ENCODE assay signal across 1 cellular context in the genomic region with DNA sequence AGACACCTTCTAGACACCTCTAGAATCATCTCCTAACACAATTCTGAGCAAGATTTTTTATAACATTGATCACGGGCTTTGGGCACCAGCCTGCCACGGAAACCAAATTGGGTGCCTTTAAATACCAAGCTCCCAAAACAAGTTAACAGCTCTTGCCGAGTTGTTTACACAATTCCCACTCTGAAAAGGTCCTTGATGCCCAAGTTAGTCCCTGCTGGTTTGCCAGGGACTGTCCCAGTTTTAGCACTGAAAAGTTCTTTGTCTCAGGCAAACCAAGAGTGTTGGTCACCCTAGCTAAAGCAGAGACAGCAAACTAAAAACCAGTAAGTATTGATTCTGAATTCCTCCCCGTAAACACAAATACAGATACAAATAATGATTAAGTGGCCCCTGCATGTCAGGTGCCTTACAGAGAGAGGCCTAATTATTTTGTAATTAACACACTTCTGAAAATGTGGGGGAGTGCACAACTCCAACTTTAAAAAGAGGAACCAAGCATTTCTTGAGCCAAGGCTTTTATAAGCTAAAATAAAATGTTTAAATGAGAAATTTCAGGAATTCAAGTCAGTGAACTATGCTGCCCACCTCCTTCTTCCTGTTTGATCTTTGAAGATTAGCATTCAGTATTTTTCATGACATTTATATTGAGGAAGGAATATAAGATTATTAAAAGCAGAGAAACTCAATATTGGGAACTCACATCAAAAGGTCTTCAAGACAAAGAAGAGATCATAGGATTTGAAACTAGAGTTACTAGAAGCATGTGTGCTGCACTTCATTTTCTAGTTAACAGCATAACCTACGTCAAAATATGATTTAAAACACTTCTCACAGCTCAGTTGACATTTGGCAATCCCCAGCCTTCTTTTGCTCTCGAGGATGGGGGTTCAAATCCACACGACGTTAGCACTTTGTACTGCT.
A peak's percentile ranks its signal among the peaks of the same experiment; 100 is the strongest.
TF ChIP-seq lines count a peak whose summit lies in the region.

No MANE protein-coding gene starts in this region.

TF ChIP-seq in GM12878, 131 proteins besides CTCF, POLR2A, EP300 and RAD21 (continued from another document and continues in another):
- TF ChIP-seq IKZF2 (IDR thresholded peaks at IDR 0.05): peak; percentile 72 to 76; a peak in 2 of 4 replicates
- TF ChIP-seq CBX5 (IDR thresholded peaks at IDR 0.05; ENCODE audit: low read depth): no peak
- TF ChIP-seq, protein P1, sequence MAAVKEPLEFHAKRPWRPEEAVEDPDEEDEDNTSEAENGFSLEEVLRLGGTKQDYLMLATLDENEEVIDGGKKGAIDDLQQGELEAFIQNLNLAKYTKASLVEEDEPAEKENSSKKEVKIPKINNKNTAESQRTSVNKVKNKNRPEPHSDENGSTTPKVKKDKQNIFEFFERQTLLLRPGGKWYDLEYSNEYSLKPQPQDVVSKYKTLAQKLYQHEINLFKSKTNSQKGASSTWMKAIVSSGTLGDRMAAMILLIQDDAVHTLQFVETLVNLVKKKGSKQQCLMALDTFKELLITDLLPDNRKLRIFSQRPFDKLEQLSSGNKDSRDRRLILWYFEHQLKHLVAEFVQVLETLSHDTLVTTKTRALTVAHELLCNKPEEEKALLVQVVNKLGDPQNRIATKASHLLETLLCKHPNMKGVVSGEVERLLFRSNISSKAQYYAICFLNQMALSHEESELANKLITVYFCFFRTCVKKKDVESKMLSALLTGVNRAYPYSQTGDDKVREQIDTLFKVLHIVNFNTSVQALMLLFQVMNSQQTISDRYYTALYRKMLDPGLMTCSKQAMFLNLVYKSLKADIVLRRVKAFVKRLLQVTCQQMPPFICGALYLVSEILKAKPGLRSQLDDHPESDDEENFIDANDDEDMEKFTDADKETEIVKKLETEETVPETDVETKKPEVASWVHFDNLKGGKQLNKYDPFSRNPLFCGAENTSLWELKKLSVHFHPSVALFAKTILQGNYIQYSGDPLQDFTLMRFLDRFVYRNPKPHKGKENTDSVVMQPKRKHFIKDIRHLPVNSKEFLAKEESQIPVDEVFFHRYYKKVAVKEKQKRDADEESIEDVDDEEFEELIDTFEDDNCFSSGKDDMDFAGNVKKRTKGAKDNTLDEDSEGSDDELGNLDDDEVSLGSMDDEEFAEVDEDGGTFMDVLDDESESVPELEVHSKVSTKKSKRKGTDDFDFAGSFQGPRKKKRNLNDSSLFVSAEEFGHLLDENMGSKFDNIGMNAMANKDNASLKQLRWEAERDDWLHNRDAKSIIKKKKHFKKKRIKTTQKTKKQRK (IDR thresholded peaks at IDR 0.05; ENCODE audit: low read depth, low read length): no peak
- no peak for TF ChIP-seq ZNF274 (IDR thresholded peaks at IDR 0.05; ENCODE audit: insufficient read depth, insufficient read length)
- TF ChIP-seq SP1 (IDR thresholded peaks at IDR 0.05; ENCODE audit: low read depth, low read length): no peak
- no peak for TF ChIP-seq RUNX3 (IDR thresholded peaks at IDR 0.05; ENCODE audit: low read length)
- no peak for TF ChIP-seq RFX5 (IDR thresholded peaks at IDR 0.05; ENCODE audit: low read depth, low read length)
- TF ChIP-seq MEF2B (IDR thresholded peaks at IDR 0.05; ENCODE audit: partially characterized antibody, poor library complexity, severe bottlenecking): no peak
- TF ChIP-seq TBL1XR1 (IDR thresholded peaks at IDR 0.05; ENCODE audit: low read depth, low read length): no peak
- TF ChIP-seq CREB1 (IDR thresholded peaks at IDR 0.05; ENCODE audit: low read depth): no peak
- TF ChIP-seq, protein P2, sequence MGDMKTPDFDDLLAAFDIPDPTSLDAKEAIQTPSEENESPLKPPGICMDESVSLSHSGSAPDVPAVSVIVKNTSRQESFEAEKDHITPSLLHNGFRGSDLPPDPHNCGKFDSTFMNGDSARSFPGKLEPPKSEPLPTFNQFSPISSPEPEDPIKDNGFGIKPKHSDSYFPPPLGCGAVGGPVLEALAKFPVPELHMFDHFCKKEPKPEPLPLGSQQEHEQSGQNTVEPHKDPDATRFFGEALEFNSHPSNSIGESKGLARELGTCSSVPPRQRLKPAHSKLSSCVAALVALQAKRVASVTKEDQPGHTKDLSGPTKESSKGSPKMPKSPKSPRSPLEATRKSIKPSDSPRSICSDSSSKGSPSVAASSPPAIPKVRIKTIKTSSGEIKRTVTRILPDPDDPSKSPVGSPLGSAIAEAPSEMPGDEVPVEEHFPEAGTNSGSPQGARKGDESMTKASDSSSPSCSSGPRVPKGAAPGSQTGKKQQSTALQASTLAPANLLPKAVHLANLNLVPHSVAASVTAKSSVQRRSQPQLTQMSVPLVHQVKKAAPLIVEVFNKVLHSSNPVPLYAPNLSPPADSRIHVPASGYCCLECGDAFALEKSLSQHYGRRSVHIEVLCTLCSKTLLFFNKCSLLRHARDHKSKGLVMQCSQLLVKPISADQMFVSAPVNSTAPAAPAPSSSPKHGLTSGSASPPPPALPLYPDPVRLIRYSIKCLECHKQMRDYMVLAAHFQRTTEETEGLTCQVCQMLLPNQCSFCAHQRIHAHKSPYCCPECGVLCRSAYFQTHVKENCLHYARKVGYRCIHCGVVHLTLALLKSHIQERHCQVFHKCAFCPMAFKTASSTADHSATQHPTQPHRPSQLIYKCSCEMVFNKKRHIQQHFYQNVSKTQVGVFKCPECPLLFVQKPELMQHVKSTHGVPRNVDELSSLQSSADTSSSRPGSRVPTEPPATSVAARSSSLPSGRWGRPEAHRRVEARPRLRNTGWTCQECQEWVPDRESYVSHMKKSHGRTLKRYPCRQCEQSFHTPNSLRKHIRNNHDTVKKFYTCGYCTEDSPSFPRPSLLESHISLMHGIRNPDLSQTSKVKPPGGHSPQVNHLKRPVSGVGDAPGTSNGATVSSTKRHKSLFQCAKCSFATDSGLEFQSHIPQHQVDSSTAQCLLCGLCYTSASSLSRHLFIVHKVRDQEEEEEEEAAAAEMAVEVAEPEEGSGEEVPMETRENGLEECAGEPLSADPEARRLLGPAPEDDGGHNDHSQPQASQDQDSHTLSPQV (IDR thresholded peaks at IDR 0.05): no peak
- no peak for TF ChIP-seq MYC (IDR thresholded peaks at IDR 0.05; ENCODE audit: insufficient read depth, insufficient read length, insufficient replicate concordance, low read length, severe bottlenecking)
- TF ChIP-seq, protein P3, sequence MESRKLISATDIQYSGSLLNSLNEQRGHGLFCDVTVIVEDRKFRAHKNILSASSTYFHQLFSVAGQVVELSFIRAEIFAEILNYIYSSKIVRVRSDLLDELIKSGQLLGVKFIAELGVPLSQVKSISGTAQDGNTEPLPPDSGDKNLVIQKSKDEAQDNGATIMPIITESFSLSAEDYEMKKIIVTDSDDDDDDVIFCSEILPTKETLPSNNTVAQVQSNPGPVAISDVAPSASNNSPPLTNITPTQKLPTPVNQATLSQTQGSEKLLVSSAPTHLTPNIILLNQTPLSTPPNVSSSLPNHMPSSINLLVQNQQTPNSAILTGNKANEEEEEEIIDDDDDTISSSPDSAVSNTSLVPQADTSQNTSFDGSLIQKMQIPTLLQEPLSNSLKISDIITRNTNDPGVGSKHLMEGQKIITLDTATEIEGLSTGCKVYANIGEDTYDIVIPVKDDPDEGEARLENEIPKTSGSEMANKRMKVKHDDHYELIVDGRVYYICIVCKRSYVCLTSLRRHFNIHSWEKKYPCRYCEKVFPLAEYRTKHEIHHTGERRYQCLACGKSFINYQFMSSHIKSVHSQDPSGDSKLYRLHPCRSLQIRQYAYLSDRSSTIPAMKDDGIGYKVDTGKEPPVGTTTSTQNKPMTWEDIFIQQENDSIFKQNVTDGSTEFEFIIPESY (IDR thresholded peaks at IDR 0.05): no peak
- no peak for TF ChIP-seq ZSCAN29 (IDR thresholded peaks at IDR 0.05)
- TF ChIP-seq, protein P4, sequence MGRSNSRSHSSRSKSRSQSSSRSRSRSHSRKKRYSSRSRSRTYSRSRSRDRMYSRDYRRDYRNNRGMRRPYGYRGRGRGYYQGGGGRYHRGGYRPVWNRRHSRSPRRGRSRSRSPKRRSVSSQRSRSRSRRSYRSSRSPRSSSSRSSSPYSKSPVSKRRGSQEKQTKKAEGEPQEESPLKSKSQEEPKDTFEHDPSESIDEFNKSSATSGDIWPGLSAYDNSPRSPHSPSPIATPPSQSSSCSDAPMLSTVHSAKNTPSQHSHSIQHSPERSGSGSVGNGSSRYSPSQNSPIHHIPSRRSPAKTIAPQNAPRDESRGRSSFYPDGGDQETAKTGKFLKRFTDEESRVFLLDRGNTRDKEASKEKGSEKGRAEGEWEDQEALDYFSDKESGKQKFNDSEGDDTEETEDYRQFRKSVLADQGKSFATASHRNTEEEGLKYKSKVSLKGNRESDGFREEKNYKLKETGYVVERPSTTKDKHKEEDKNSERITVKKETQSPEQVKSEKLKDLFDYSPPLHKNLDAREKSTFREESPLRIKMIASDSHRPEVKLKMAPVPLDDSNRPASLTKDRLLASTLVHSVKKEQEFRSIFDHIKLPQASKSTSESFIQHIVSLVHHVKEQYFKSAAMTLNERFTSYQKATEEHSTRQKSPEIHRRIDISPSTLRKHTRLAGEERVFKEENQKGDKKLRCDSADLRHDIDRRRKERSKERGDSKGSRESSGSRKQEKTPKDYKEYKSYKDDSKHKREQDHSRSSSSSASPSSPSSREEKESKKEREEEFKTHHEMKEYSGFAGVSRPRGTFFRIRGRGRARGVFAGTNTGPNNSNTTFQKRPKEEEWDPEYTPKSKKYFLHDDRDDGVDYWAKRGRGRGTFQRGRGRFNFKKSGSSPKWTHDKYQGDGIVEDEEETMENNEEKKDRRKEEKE (IDR thresholded peaks at IDR 0.05): no peak
- no peak for TF ChIP-seq SREBF2 (IDR thresholded peaks at IDR 0.05; ENCODE audit: low read length)
- no peak for TF ChIP-seq PML (IDR thresholded peaks at IDR 0.05; ENCODE audit: low read length)
- no peak for TF ChIP-seq MTA3 (IDR thresholded peaks at IDR 0.05; ENCODE audit: borderline replicate concordance, low read length)
- TF ChIP-seq SMAD5 (IDR thresholded peaks at IDR 0.05; ENCODE audit: low read depth): no peak
- no peak for TF ChIP-seq ZNF622 (IDR thresholded peaks at IDR 0.05)
- TF ChIP-seq RCOR1 (conservative IDR thresholded peaks at IDR 0.05; ENCODE audit: low read depth, low read length): no peak
- peak; percentile 81; the same call in 1 of the 2 replicates for TF ChIP-seq DPF2 (IDR thresholded peaks at IDR 0.05)
- TF ChIP-seq TCF12 (IDR thresholded peaks at IDR 0.05; ENCODE audit: low read depth, low read length): no peak
- TF ChIP-seq CHD4 (IDR thresholded peaks at IDR 0.05): no peak
- peak; percentile 79 to 87; a peak in 3 of 4 replicates for TF ChIP-seq BHLHE40 (IDR thresholded peaks at IDR 0.05; ENCODE audit: borderline replicate concordance in 1 of 2, low read depth in 2 of 2, low read length in 1 of 2)
- 0 out of 2 replicates have a peak, but pooled peaks have one; percentile 16 for TF ChIP-seq GATAD2B (conservative IDR thresholded peaks at IDR 0.05; ENCODE audit: low read depth)
- TF ChIP-seq FOXK2 (IDR thresholded peaks at IDR 0.05): no peak
- no peak for TF ChIP-seq ZNF207 (IDR thresholded peaks at IDR 0.05; ENCODE audit: borderline replicate concordance)
- TF ChIP-seq, protein P5, sequence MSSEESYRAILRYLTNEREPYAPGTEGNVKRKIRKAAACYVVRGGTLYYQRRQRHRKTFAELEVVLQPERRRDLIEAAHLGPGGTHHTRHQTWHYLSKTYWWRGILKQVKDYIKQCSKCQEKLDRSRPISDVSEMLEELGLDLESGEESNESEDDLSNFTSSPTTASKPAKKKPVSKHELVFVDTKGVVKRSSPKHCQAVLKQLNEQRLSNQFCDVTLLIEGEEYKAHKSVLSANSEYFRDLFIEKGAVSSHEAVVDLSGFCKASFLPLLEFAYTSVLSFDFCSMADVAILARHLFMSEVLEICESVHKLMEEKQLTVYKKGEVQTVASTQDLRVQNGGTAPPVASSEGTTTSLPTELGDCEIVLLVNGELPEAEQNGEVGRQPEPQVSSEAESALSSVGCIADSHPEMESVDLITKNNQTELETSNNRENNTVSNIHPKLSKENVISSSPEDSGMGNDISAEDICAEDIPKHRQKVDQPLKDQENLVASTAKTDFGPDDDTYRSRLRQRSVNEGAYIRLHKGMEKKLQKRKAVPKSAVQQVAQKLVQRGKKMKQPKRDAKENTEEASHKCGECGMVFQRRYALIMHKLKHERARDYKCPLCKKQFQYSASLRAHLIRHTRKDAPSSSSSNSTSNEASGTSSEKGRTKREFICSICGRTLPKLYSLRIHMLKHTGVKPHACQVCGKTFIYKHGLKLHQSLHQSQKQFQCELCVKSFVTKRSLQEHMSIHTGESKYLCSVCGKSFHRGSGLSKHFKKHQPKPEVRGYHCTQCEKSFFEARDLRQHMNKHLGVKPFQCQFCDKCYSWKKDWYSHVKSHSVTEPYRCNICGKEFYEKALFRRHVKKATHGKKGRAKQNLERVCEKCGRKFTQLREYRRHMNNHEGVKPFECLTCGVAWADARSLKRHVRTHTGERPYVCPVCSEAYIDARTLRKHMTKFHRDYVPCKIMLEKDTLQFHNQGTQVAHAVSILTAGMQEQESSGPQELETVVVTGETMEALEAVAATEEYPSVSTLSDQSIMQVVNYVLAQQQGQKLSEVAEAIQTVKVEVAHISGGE (CRISPR knock-in tag; IDR thresholded peaks at IDR 0.05): no peak
- TF ChIP-seq HDAC6 (IDR thresholded peaks at IDR 0.05; ENCODE audit: unreplicated experiment): no peak
- TF ChIP-seq SUZ12 (IDR thresholded peaks at IDR 0.05; ENCODE audit: unreplicated experiment): no peak
- no peak for TF ChIP-seq POU2F2 (IDR thresholded peaks at IDR 0.05; ENCODE audit: borderline replicate concordance, low read depth, low read length)
- no peak for TF ChIP-seq MYB (IDR thresholded peaks at IDR 0.05; ENCODE audit: borderline replicate concordance, low read depth, low read length)
- TF ChIP-seq, protein P6, sequence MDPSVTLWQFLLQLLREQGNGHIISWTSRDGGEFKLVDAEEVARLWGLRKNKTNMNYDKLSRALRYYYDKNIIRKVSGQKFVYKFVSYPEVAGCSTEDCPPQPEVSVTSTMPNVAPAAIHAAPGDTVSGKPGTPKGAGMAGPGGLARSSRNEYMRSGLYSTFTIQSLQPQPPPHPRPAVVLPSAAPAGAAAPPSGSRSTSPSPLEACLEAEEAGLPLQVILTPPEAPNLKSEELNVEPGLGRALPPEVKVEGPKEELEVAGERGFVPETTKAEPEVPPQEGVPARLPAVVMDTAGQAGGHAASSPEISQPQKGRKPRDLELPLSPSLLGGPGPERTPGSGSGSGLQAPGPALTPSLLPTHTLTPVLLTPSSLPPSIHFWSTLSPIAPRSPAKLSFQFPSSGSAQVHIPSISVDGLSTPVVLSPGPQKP (IDR thresholded peaks at IDR 0.05; ENCODE audit: low read depth, low read length): no peak
- TF ChIP-seq, protein P7, sequence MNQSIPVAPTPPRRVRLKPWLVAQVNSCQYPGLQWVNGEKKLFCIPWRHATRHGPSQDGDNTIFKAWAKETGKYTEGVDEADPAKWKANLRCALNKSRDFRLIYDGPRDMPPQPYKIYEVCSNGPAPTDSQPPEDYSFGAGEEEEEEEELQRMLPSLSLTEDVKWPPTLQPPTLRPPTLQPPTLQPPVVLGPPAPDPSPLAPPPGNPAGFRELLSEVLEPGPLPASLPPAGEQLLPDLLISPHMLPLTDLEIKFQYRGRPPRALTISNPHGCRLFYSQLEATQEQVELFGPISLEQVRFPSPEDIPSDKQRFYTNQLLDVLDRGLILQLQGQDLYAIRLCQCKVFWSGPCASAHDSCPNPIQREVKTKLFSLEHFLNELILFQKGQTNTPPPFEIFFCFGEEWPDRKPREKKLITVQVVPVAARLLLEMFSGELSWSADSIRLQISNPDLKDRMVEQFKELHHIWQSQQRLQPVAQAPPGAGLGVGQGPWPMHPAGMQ (IDR thresholded peaks at IDR 0.05; ENCODE audit: borderline replicate concordance): no peak
- TF ChIP-seq NR2C1 (IDR thresholded peaks at IDR 0.05): no peak
